In genomic region chr2:176177580-176178270, GRCh38 we compare ENCODE assay signal across 1 cellular context.
TF ChIP-seq lines count a peak whose summit lies in the region.

No MANE protein-coding gene starts in this region.

TF ChIP-seq in HEK293, 187 proteins besides CTCF, POLR2A, EP300 and RAD21 (continued from another document):
- no peak for TF ChIP-seq GLI2 (tag by site-specific recombination; IDR thresholded peaks at IDR 0.05; ENCODE audit: borderline replicate concordance, low read depth)
TF ChIP-seq in HEK293: peak in this region for 2.
